ENCODE assay signal across 1 cellular context in the genomic region with DNA sequence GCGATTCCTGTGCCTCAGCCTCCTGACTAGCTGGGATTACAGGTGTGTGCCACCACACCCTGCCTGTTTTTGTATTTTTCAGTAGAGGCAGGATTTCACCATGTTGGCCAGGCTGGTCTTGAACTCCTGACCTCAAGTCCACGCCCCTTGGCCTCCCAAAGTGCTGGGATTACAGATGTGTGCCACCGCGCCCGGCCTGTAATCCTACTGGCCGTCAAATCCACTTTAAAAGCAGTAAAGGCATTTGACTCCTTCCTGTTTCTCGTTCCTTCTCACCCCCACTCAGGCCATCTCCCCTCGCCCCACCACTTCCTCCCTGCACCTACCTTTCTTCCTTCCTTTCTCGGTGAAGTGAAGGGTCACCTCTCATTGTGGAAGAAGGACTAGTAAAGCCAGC.
TF ChIP-seq lines count a peak whose summit lies in the region.

No MANE protein-coding gene starts in this region.

TF ChIP-seq in SK-N-SH, 30 proteins besides CTCF, POLR2A, EP300 and RAD21 (continued from another document):
- TF ChIP-seq MAX (IDR thresholded peaks at IDR 0.05; ENCODE audit: low read depth) = no peak
- no peak for TF ChIP-seq SMC3 (IDR thresholded peaks at IDR 0.05; ENCODE audit: low read depth, low read length)
- TF ChIP-seq TCF12 (IDR thresholded peaks at IDR 0.05) = no peak
- no peak for TF ChIP-seq NRF1 (IDR thresholded peaks at IDR 0.05; ENCODE audit: low read depth, low read length)
- TF ChIP-seq CHD2 (IDR thresholded peaks at IDR 0.05; ENCODE audit: low read length, partially characterized antibody) = no peak
